Comparison of ENCODE assay signal across 20 cellular contexts in genomic region chr20:3782597-3782996, GRCh38. TPM values are rescaled to one million over a fixed set of nuclear protein-coding genes. Genes with fewer than 3 reads are reported as not detected.
A peak's percentile ranks its signal among the peaks of the same experiment; 100 is the strongest.
DNase-seq lines count a peak whose midpoint lies in the region; ATAC-seq and TF ChIP-seq lines count a peak whose summit lies in the region.
"Had no signal": no experiment of that assay in that cellular context is flagged by ENCODE, and none has a peak within 500 bp of the region (broad histone marks: within the 10 kb centered on the region; RNA-seq: fewer than 3 reads in every experiment).

No MANE protein-coding gene starts in this region.

- ATAC-seq in HG03280 (IDR thresholded peaks at IDR 0.05; ENCODE audit: unreplicated experiment): no peak
- ATAC-seq: foreskin keratinocyte had no signal

- intact Hi-C loops in uterus (cut with DNase I; ENCODE audit: low total_unique reads): no loop called here

- H3K4me1 ChIP-seq in uterus: peaks cover 4 to 29% of the 10 kb centered on the region in 2 donors
- H3K4me1 ChIP-seq: SJCRH30 had no signal

- peaks cover 11% of the 10 kb centered on the region for H3K27me3 Mint-ChIP-seq in glutamatergic neuron (ENCODE audit: unreplicated experiment)
- H3K27me3 Mint-ChIP-seq in progenitor cell of endocrine pancreas: peaks cover 13% of the 10 kb centered on the region

- no peak for TF ChIP-seq CTCF in glutamatergic neuron (IDR thresholded peaks at IDR 0.05; ENCODE audit: partially characterized antibody, unreplicated experiment)
- no peak for TF ChIP-seq CTCF in progenitor cell of endocrine pancreas (IDR thresholded peaks at IDR 0.05; ENCODE audit: unreplicated experiment)
- no peak for TF ChIP-seq CTCF in uterus (IDR thresholded peaks at IDR 0.05)

- H3K4me3 Mint-ChIP-seq in glutamatergic neuron (ENCODE audit: unreplicated experiment) (peak overlapping the region; percentile 34), progenitor cell of endocrine pancreas (ENCODE audit: low read depth) (no peak overlapping the region)

- H3K36me3 Mint-ChIP-seq in glutamatergic neuron (ENCODE audit: unreplicated experiment) (no peaks in the 10 kb centered on the region), progenitor cell of endocrine pancreas (ENCODE audit: insufficient read depth) (peaks cover 4% of the 10 kb centered on the region)

- no peak overlapping the region for H3K27ac ChIP-seq in uterus
- H3K27ac ChIP-seq: foreskin keratinocyte, ovary, SJCRH30 had no signal

- no peak overlapping the region for H3K4me3 ChIP-seq in H7 (ENCODE audit: insufficient read depth, low read depth, low read length)
- H3K4me3 ChIP-seq in uterus: no peak overlapping the region
- H3K4me3 ChIP-seq: ascending aorta, ovary, SJCRH30 had no signal

- H3K27ac Mint-ChIP-seq in glutamatergic neuron (ENCODE audit: unreplicated experiment) (no peak overlapping the region), progenitor cell of endocrine pancreas (peak overlapping the region; percentile 62)

- H3K27me3 ChIP-seq in H7 (ENCODE audit: control insufficient read depth, insufficient read depth, low read length): peaks cover 37% of the 10 kb centered on the region
- H3K27me3 ChIP-seq in uterus: no peaks in the 10 kb centered on the region
- H3K27me3 ChIP-seq: ascending aorta, ovary, SJCRH30 had no signal

- DNase-seq in H7: peak; percentile 18
- peak; percentile 66 for DNase-seq in NCI-H510A (lab: John Stamatoyannopoulos, UW)
- DNase-seq in glutamatergic neuron: no peak
- no peak for DNase-seq in progenitor cell of endocrine pancreas (ENCODE audit: low spot score, unreplicated experiment)
- DNase-seq in uterus: no peak
- DNase-seq in cortex of kidney (lab: John Stamatoyannopoulos, UW): no peak
- DNase-seq: activated CD4-positive, alpha-beta T cell treated with anti-CD3 and anti-CD28 coated beads for 1 hour; activated gamma-delta T cell; foreskin keratinocyte; KG1; NCI-H1092; NCI-H2227 treated with DMSO at 0.1 percent for 48 hours; ovary; SJCRH30; stimulated activated CD4-positive, alpha-beta T cell treated with anti-CD3 and anti-CD28 coated beads, Interleukin-4, amount 100 ng/mL, for 4 hours; stimulated activated CD8-positive, alpha-beta memory T cell treated with anti-CD3 and anti-CD28 coated beads, Interleukin-4, amount 100 ng/mL, for 48 hours; T-helper 2 cell had no signal

- no peaks in the 10 kb centered on the region for H3K9me3 ChIP-seq in uterus
- H3K9me3 ChIP-seq: ascending aorta, ovary, SJCRH30 had no signal

- H3K9me3 Mint-ChIP-seq in glutamatergic neuron (ENCODE audit: unreplicated experiment) (peaks cover 5% of the 10 kb centered on the region), progenitor cell of endocrine pancreas (ENCODE audit: low read depth) (no peaks in the 10 kb centered on the region)

- TF ChIP-seq POLR2A in uterus (IDR thresholded peaks at IDR 0.05): no peak

- H3K4me1 Mint-ChIP-seq in glutamatergic neuron (ENCODE audit: low read depth, unreplicated experiment): peaks cover 11% of the 10 kb centered on the region
- peaks cover 22% of the 10 kb centered on the region for H3K4me1 Mint-ChIP-seq in progenitor cell of endocrine pancreas (ENCODE audit: low read depth)

- H3K36me3 ChIP-seq in H7 (replicated peaks; ENCODE audit: control insufficient read depth, insufficient read depth, low read length) (no peaks in the 10 kb centered on the region), uterus (no peaks in the 10 kb centered on the region)
- H3K36me3 ChIP-seq: ovary, SJCRH30 had no signal

RNA-seq across cellular contexts. Expression of gene SPEF1, which starts 1.3 kb away (rescaled TPM):
- 0.11 and 0.94 TPM in 2 replicates for total RNA-seq in H7 (2014; rRNA removed; shearing (Covaris generic))
- total RNA-seq in glutamatergic neuron (ENCODE audit: unreplicated experiment): 0.22 TPM
- 1.7 and 1.9 TPM in 2 replicates for total RNA-seq in progenitor cell of endocrine pancreas
- 1 to 10 TPM in 1 of 4 donors, under 1 TPM in 2, not detected in 1; 0.26 to 1.3 (median 0.37) TPM for total RNA-seq in uterus
- total RNA-seq: ascending aorta, skeletal muscle tissue had no signal

RNA-seq across cellular contexts. Expression of gene CENPB, which starts 3.9 kb away (rescaled TPM):
- total RNA-seq in H7 (2014; rRNA removed; shearing (Covaris generic)): 57.7 and 74.5 TPM in 2 replicates
- total RNA-seq in glutamatergic neuron (ENCODE audit: unreplicated experiment): 47.1 TPM
- total RNA-seq in progenitor cell of endocrine pancreas: 49.6 and 53.8 TPM in 2 replicates
- 100 to 1,000 TPM in 2 of 4 donors, 10 to 100 TPM in 2; 18.2 to 127 (median 85.2) TPM for total RNA-seq in uterus

RNA-seq across cellular contexts. Expression of gene CDC25B, which starts 13.5 kb away (rescaled TPM):
- 30.7 and 32.6 TPM in 2 replicates for total RNA-seq in H7 (2014; rRNA removed; shearing (Covaris generic))
- 27.6 TPM for total RNA-seq in glutamatergic neuron (ENCODE audit: unreplicated experiment)
- 36.7 and 37.6 TPM in 2 replicates for total RNA-seq in progenitor cell of endocrine pancreas
- total RNA-seq in uterus: 10 to 100 TPM; 13.2 to 72.8 (median 25.5) TPM

RNA-seq across cellular contexts. Expression of gene ADISSP, which starts 15.0 kb away (rescaled TPM):
- total RNA-seq in H7 (2014; rRNA removed; shearing (Covaris generic)): 90.8 and 107 TPM in 2 replicates
- total RNA-seq in glutamatergic neuron (ENCODE audit: unreplicated experiment): 54.6 TPM
- total RNA-seq in progenitor cell of endocrine pancreas: 18.9 and 20.2 TPM in 2 replicates
- total RNA-seq in uterus: 10 to 100 TPM in 3 of 4 donors, 1 to 10 TPM in 1; 4.1 to 45.9 (median 34.8) TPM

RNA-seq across cellular contexts. Expression of gene AP5S1, which starts 37.8 kb away (rescaled TPM):
- 3.1 and 4.4 TPM in 2 replicates for total RNA-seq in H7 (2014; rRNA removed; shearing (Covaris generic))
- total RNA-seq in glutamatergic neuron (ENCODE audit: unreplicated experiment) (8.1 TPM), progenitor cell of endocrine pancreas (12.3 and 13.2 TPM in 2 replicates), uterus (10 to 100 TPM in 2 of 4 donors, 1 to 10 TPM in 1, under 1 TPM in 1; under 0.01 to 18.6 (median 9.5) TPM)

Comparison
In these comparisons a context has a peak if more than half of its experiments do, and no peak if none do; other contexts are left out.
1. DNase-seq: peak in H7 (single experiment) and NCI-H510A (single experiment); none in glutamatergic neuron (single experiment), progenitor cell of endocrine pancreas (single experiment), uterus (0 of 2) and cortex of kidney (single experiment).